25 cellular contexts compared by ENCODE assay signal in genomic region chr5:65702036-65702435, GRCh38.
"Had no signal": no experiment of that assay in that cellular context is flagged by ENCODE, and none has a peak within 500 bp of the region (broad histone marks: within the 10 kb centered on the region; RNA-seq: fewer than 3 reads in every experiment).

No MANE protein-coding gene starts in this region.

- H3K27me3 ChIP-seq: dorsolateral prefrontal cortex, esophagus muscularis mucosa, foreskin keratinocyte, gastroesophageal sphincter, heart left ventricle, hepatocyte had no signal

- H3K4me1 ChIP-seq: foreskin keratinocyte, left ventricle myocardium inferior, lower lobe of right lung had no signal

- H3K27ac ChIP-seq: coronary artery, dorsolateral prefrontal cortex, esophagus muscularis mucosa, foreskin keratinocyte, gastroesophageal sphincter, heart left ventricle, hepatocyte, left ventricle myocardium inferior, lower lobe of right lung had no signal

- H3K9me3 ChIP-seq: esophagus muscularis mucosa, gastroesophageal sphincter, heart left ventricle, left ventricle myocardium inferior, lower lobe of right lung, mucosa of descending colon had no signal

- FAIRE-seq: colon, endothelial cell of umbilical vein, frontal cortex, kidney had no signal

- ATAC-seq: foreskin keratinocyte, gastroesophageal sphincter, heart left ventricle, left colon, left lobe of liver, lower lobe of right lung, mucosa of descending colon had no signal

- H3K4me2 ChIP-seq: hepatocyte had no signal

- H3K79me2 ChIP-seq: hepatocyte had no signal

- H2AFZ ChIP-seq: hepatocyte had no signal

- DNase-seq: dermis blood vessel endothelial cell; dorsolateral prefrontal cortex; effector CD4-positive, alpha-beta T cell; effector memory CD4-positive, alpha-beta T cell; foreskin keratinocyte; heart left ventricle; hypothalamus; immature natural killer cell; islet precursor cell; kidney; kidney glomerular epithelial cell; left colon; left ventricle myocardium inferior; lower lobe of right lung; mesenchymal stem cell; mucosa of descending colon; naive B cell had no signal

- H3K4me3 ChIP-seq: coronary artery, dorsolateral prefrontal cortex, esophagus muscularis mucosa, gastroesophageal sphincter, heart left ventricle, hepatocyte, left ventricle myocardium inferior, lower lobe of right lung, mucosa of descending colon had no signal
